ENCODE assay signal across 9 cellular contexts in the genomic region with DNA sequence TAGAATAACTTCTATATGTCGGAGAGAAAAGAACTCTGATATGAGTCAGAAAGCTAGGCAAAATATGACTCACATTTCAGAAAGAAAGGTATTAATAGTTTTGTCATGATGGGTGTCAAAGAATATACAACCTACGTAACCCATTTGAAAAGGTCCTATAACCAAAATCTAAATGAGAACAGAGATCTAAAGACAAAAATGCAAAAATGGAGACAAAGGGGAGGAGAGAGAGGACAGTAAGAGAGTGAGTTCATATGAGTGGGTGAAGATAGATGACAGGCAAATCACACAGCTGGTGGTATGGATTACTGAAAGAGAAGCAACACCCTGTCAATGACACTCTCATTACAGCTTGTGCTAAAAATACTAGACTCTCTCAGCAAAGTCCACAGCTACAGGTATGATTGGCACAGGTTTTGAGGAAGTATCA. TPM values are rescaled to one million over a fixed set of nuclear protein-coding genes. Genes with fewer than 3 reads are reported as not detected.
DNase-seq lines count a peak whose midpoint lies in the region; ATAC-seq and TF ChIP-seq lines count a peak whose summit lies in the region.
"Had no signal": no experiment of that assay in that cellular context is flagged by ENCODE, and none has a peak within 500 bp of the region (broad histone marks: within the 10 kb centered on the region; RNA-seq: fewer than 3 reads in every experiment).

No MANE protein-coding gene starts in this region.

- H3K27ac Mint-ChIP-seq in activated naive CD4-positive, alpha-beta T cell treated with anti-CD3 and anti-CD28 coated beads, Interleukin-2, amount 50 U/mL, for 24 hours, result peak overlapping the region; percentile 92

- POLR2A ChIA-PET in OCI-LY7 (lab: Charles Lee), result interaction anchor here (1.6 to 2.1 kb wide), 2 partner anchors 8 to 21 kb away, joined by 5 to 9 read pairs; no protein-coding TSS in a partner anchor

- CTCF ChIA-PET in OCI-LY7 (lab: Charles Lee; ENCODE audit: unreplicated experiment), result no interaction called here

- peaks cover 26% of the 10 kb centered on the region for H3K4me1 Mint-ChIP-seq in activated naive CD4-positive, alpha-beta T cell treated with anti-CD3 and anti-CD28 coated beads, Interleukin-2, amount 50 U/mL, for 24 hours

- TF ChIP-seq CTCF in OCI-LY7 (conservative IDR thresholded peaks at IDR 0.05; ENCODE audit: low read length), result no peak

- intact Hi-C loops in OCI-LY7 (cut with micrococcal nuclease; ENCODE audit: unreplicated experiment), result no loop called here

- no peak overlapping the region for H3K9ac ChIP-seq in skeletal muscle tissue (ENCODE audit: low read depth in 1 of 3, low read length in 3 of 3)
- H3K9ac ChIP-seq: BLaER1 had no signal

- H3K4me1 ChIP-seq in OCI-LY7 (ENCODE audit: insufficient read depth, low read length, poor library complexity, severe bottlenecking) (no peaks in the 10 kb centered on the region), skeletal muscle tissue (ENCODE audit: control insufficient read depth in 3 of 3, insufficient read depth in 3 of 3, low read length in 3 of 3) (peaks cover 0 to 2% (median 0%) of the 10 kb centered on the region in 3 donors)
- H3K4me1 ChIP-seq: BLaER1 had no signal

- H3K9me3 Mint-ChIP-seq in activated naive CD4-positive, alpha-beta T cell treated with anti-CD3 and anti-CD28 coated beads, Interleukin-2, amount 50 U/mL, for 24 hours, result no peaks in the 10 kb centered on the region

- no TSS peak for BruUV-seq in OCI-LY7 (replicated peaks; lab: Mats Ljungman, UMichigan)

- H4K20me1 ChIP-seq in OCI-LY7 (ENCODE audit: insufficient read depth, low read length), result no peaks in the 10 kb centered on the region
- H4K20me1 ChIP-seq: BLaER1 had no signal

- H3K36me3 ChIP-seq in OCI-LY7 (ENCODE audit: insufficient read depth, low read length), result peaks cover 10% of the 10 kb centered on the region; the same call in 1 of the 2 replicates
- H3K36me3 ChIP-seq in skeletal muscle tissue (ENCODE audit: control insufficient read depth in 3 of 3, insufficient read depth in 3 of 3, low read length in 3 of 3), result peaks cover 11 to 41% (median 25%) of the 10 kb centered on the region in 3 donors

- H3K4me2 ChIP-seq in OCI-LY7 (ENCODE audit: low read length), result no peak overlapping the region
- H3K4me2 ChIP-seq: BLaER1 had no signal

- no peaks in the 10 kb centered on the region for H3K9me2 ChIP-seq in OCI-LY7 (ENCODE audit: insufficient read depth, low read length)

- no peak for DNase-seq in activated naive CD4-positive, alpha-beta T cell treated with anti-CD3 and anti-CD28 coated beads, Interleukin-2, amount 50 U/mL, for 16 hours
- DNase-seq in OCI-LY7 (ENCODE audit: low spot score) (peak; percentile 3), SIG-M5 treated with dmso at 0.1 percent for 504 hours (lab: John Stamatoyannopoulos, UW; ENCODE audit: unreplicated experiment) (no peak), DMS53 (lab: John Stamatoyannopoulos, UW) (no peak), ecto neural progenitor cell (ENCODE audit: low spot score) (no peak)

- H3K4me3 ChIP-seq in OCI-LY7 (ENCODE audit: low read depth, low read length, poor library complexity, severe bottlenecking) (no peak overlapping the region), skeletal muscle tissue (ENCODE audit: low read length in 3 of 3) (no peak overlapping the region)
- H3K4me3 ChIP-seq: BLaER1 had no signal

- no peak overlapping the region for H2AFZ ChIP-seq in OCI-LY7 (ENCODE audit: low read length)

- no peaks in the 10 kb centered on the region for H3K27me3 Mint-ChIP-seq in activated naive CD4-positive, alpha-beta T cell treated with anti-CD3 and anti-CD28 coated beads, Interleukin-2, amount 50 U/mL, for 24 hours

- no peaks in the 10 kb centered on the region for H3K27me3 ChIP-seq in skeletal muscle tissue (ENCODE audit: control insufficient read depth in 3 of 3, insufficient read depth in 3 of 3, low read length in 3 of 3)
- H3K27me3 ChIP-seq: BLaER1 had no signal

- H3K4me3 Mint-ChIP-seq in activated naive CD4-positive, alpha-beta T cell treated with anti-CD3 and anti-CD28 coated beads, Interleukin-2, amount 50 U/mL, for 24 hours, result peak overlapping the region; percentile 48

- no peaks in the 10 kb centered on the region for H3K9me3 ChIP-seq in OCI-LY7 (ENCODE audit: low read length)
- H3K9me3 ChIP-seq in skeletal muscle tissue (ENCODE audit: control insufficient read depth in 3 of 3, low read length in 3 of 3), result no peaks in the 10 kb centered on the region
- H3K9me3 ChIP-seq: BLaER1 had no signal

- H3K36me3 Mint-ChIP-seq in activated naive CD4-positive, alpha-beta T cell treated with anti-CD3 and anti-CD28 coated beads, Interleukin-2, amount 50 U/mL, for 24 hours, result peaks cover 16% of the 10 kb centered on the region

- ATAC-seq in HG02678 (IDR thresholded peaks at IDR 0.05; ENCODE audit: unreplicated experiment), result peak; percentile 76

- H3K27ac ChIP-seq in OCI-LY7 (ENCODE audit: low read depth, low read length, poor library complexity, severe bottlenecking) (no peak overlapping the region), skeletal muscle tissue (ENCODE audit: low read depth, low read length) (peak overlapping the region; percentile 79)
- H3K27ac ChIP-seq: BLaER1 had no signal

- H3K79me2 ChIP-seq in OCI-LY7 (ENCODE audit: insufficient read depth, low read depth, low read length), result no peaks in the 10 kb centered on the region

RNA-seq across cellular contexts. Expression of a gene that starts 25.6 kb away (rescaled TPM):
- 10.3 and 11.9 TPM in 2 replicates for total RNA-seq in OCI-LY7 (2014; rRNA removed; shearing (Covaris generic))
- total RNA-seq in OCI-LY7 (2022), result 13.0 and 15.2 TPM in 2 replicates
- 30.3 TPM for total RNA-seq in skeletal muscle tissue

RNA-seq across cellular contexts. Expression of a gene that starts 26.0 kb away (rescaled TPM):
- total RNA-seq in OCI-LY7 (2014; rRNA removed; shearing (Covaris generic)), result 66.8 and 84.9 TPM in 2 replicates
- total RNA-seq in OCI-LY7 (2022) (75.2 and 81.6 TPM in 2 replicates), skeletal muscle tissue (155 TPM)
